In the genomic region with DNA sequence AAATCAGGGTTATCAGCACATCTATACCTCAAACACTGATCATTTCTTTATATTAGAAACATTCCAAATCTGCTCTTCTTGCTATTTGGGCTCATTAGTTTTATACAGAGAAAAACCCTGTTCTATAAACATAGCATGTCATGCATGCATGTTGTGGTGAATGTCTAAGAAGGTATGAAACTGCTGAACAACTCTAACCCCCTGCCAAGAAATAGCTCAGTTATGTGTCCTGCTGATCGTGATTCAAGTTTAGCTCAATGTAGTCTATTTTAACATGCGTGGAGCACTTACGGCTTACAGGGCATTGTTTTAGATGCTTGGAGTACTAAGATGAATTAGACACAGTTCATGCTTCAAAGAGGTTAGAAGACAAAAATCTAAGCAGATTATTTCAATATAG, we compare ENCODE assay signal across 19 cellular contexts. TPM values are rescaled to one million over a fixed set of nuclear protein-coding genes. Genes with fewer than 3 reads are reported as not detected.
DNase-seq lines count a peak whose midpoint lies in the region; ATAC-seq, FAIRE-seq and TF ChIP-seq lines count a peak whose summit lies in the region.
"Had no signal": no experiment of that assay in that cellular context is flagged by ENCODE, and none has a peak within 500 bp of the region (broad histone marks: within the 10 kb centered on the region; RNA-seq: fewer than 3 reads in every experiment).

No MANE protein-coding gene starts in this region.

- no peaks in the 10 kb centered on the region for H3F3A ChIP-seq in neural cell (ENCODE audit: insufficient read depth, low read length, poor library complexity, severe bottlenecking)

- H3K27ac Mint-ChIP-seq in HFFc6, result peak overlapping the region; percentile 11; the same call in 1 of the 2 replicates

- H3K9ac ChIP-seq in neural cell (ENCODE audit: low read length), result no peak overlapping the region
- H3K9ac ChIP-seq: GM23248 had no signal

- POLR2A ChIA-PET in GM10248 (lab: Yijun Ruan, JAX), result no interaction called here

- H3K9me3 ChIP-seq in neural cell (ENCODE audit: low read length), result no peaks in the 10 kb centered on the region

- TF ChIP-seq CTCF in AG09319 (IDR thresholded peaks at IDR 0.05; ENCODE audit: low read depth, low read length), result no peak
- TF ChIP-seq CTCF in HFFc6 (IDR thresholded peaks at IDR 0.05), result no peak
- no peak for TF ChIP-seq CTCF in brain microvascular endothelial cell (IDR thresholded peaks at IDR 0.05; ENCODE audit: low read depth, low read length, missing control alignments)
- no peak for TF ChIP-seq CTCF in neural cell (IDR thresholded peaks at IDR 0.05; ENCODE audit: poor library complexity, severe bottlenecking)
- TF ChIP-seq CTCF in D721Med (IDR thresholded peaks at IDR 0.05; ENCODE audit: insufficient read depth, missing control alignments), result no peak
- no peak for TF ChIP-seq CTCF in GM10248 (IDR thresholded peaks at IDR 0.05; ENCODE audit: control extremely low read depth, extremely low read depth, low read depth, missing control alignments)

- H3K27me3 Mint-ChIP-seq in HFFc6 (ENCODE audit: insufficient read depth), result no peaks in the 10 kb centered on the region

- CTCF ChIA-PET in GM10248 (lab: Yijun Ruan, JAX), result interaction anchor here (1.0 to 2.7 kb wide), 8 partner anchors 15 to 1238 kb away, joined by 3 to 14 read pairs (median 4); no protein-coding TSS in a partner anchor

- peak overlapping the region; percentile 5 for H3K4me2 ChIP-seq in neural cell (ENCODE audit: low read length)

- no peaks in the 10 kb centered on the region for H3K9me3 Mint-ChIP-seq in HFFc6

- H4K20me1 ChIP-seq in neural cell (ENCODE audit: insufficient read depth), result no peaks in the 10 kb centered on the region

- no peak for ATAC-seq in GM19463 (IDR thresholded peaks at IDR 0.05; ENCODE audit: unreplicated experiment)
- ATAC-seq: K562 had no signal

- no peaks in the 10 kb centered on the region for H3K36me3 Mint-ChIP-seq in HFFc6 (ENCODE audit: low read depth)

- DNase-seq in AG09319 (ENCODE audit: extremely low read depth, low read depth) (peak; percentile 31), HFFc6 (no peak), brain microvascular endothelial cell (peak; percentile 28), D721Med (ENCODE audit: insufficient read length, low spot score) (no peak), GM10248 (ENCODE audit: extremely low spot score) (no peak), T-helper 1 cell (no peak)
- DNase-seq: C1 segment of cervical spinal cord, DMS79, GM23248, NCI-H1105, NCI-H1694, NCI-H510A treated with DMSO at 0.1 percent for 48 hours, RPMI8226, SHP77 treated with DMSO at 0.1 percent for 48 hours had no signal

- H3K27me3 ChIP-seq in brain microvascular endothelial cell (replicated peaks) (no peaks in the 10 kb centered on the region), neural cell (ENCODE audit: insufficient read depth, low read depth, low read length) (no peaks in the 10 kb centered on the region)

- no peaks in the 10 kb centered on the region for H3K79me2 ChIP-seq in neural cell (replicated peaks; ENCODE audit: insufficient read depth, low read length)

- H3K36me3 ChIP-seq in brain microvascular endothelial cell (replicated peaks) (no peaks in the 10 kb centered on the region), neural cell (ENCODE audit: insufficient read depth, low read length) (no peaks in the 10 kb centered on the region)

- TF ChIP-seq RAD21 in neural cell (conservative IDR thresholded peaks at IDR 0.05), result no peak

- no peak overlapping the region for H3K4me3 Mint-ChIP-seq in HFFc6

- H3K4me3 ChIP-seq in brain microvascular endothelial cell (ENCODE audit: low read depth, low read length) (no peak overlapping the region), neural cell (ENCODE audit: low read length) (no peak overlapping the region)
- H3K4me3 ChIP-seq: GM23248, K562 had no signal

- H3K9me2 ChIP-seq in neural cell (ENCODE audit: insufficient read depth, low read length), result no peaks in the 10 kb centered on the region

- no peak overlapping the region for H3K27ac ChIP-seq in brain microvascular endothelial cell
- H3K27ac ChIP-seq in neural cell (ENCODE audit: low read length), result peak overlapping the region; percentile 9
- H3K27ac ChIP-seq: GM23248 had no signal

- no peak overlapping the region for H2AFZ ChIP-seq in neural cell (ENCODE audit: low read depth, low read length)
- H2AFZ ChIP-seq: GM23248 had no signal

- in situ Hi-C loops in brain microvascular endothelial cell (cut with HindIII; ENCODE audit: low pct_ligation_motif_present, low sequenced_read_pairs), result no loop called here

- TF ChIP-seq EP300 in neural cell (conservative IDR thresholded peaks at IDR 0.05; ENCODE audit: poor library complexity, severe bottlenecking), result no peak

- FAIRE-seq in D721Med (lab: Jason Lieb, UNC), result no peak
- FAIRE-seq: A204.1, G401.6, K562 had no signal

- H3K4me1 Mint-ChIP-seq in HFFc6 (ENCODE audit: low read depth), result peaks cover 81% of the 10 kb centered on the region

TF ChIP-seq in neural cell, 6 proteins besides CTCF, POLR2A, EP300 and RAD21:
- TF ChIP-seq MXI1 (conservative IDR thresholded peaks at IDR 0.05; ENCODE audit: poor library complexity, severe bottlenecking) (no peak), SMC3 (conservative IDR thresholded peaks at IDR 0.05; ENCODE audit: poor library complexity) (no peak), POLR2AphosphoS5 (IDR thresholded peaks at IDR 0.05) (no peak), EZH2 (IDR thresholded peaks at IDR 0.05; ENCODE audit: borderline replicate concordance, insufficient read depth, low read length, poor library complexity, severe bottlenecking) (no peak), TAF1 (IDR thresholded peaks at IDR 0.05; ENCODE audit: low read depth) (no peak)
- TF ChIP-seq, protein P1, sequence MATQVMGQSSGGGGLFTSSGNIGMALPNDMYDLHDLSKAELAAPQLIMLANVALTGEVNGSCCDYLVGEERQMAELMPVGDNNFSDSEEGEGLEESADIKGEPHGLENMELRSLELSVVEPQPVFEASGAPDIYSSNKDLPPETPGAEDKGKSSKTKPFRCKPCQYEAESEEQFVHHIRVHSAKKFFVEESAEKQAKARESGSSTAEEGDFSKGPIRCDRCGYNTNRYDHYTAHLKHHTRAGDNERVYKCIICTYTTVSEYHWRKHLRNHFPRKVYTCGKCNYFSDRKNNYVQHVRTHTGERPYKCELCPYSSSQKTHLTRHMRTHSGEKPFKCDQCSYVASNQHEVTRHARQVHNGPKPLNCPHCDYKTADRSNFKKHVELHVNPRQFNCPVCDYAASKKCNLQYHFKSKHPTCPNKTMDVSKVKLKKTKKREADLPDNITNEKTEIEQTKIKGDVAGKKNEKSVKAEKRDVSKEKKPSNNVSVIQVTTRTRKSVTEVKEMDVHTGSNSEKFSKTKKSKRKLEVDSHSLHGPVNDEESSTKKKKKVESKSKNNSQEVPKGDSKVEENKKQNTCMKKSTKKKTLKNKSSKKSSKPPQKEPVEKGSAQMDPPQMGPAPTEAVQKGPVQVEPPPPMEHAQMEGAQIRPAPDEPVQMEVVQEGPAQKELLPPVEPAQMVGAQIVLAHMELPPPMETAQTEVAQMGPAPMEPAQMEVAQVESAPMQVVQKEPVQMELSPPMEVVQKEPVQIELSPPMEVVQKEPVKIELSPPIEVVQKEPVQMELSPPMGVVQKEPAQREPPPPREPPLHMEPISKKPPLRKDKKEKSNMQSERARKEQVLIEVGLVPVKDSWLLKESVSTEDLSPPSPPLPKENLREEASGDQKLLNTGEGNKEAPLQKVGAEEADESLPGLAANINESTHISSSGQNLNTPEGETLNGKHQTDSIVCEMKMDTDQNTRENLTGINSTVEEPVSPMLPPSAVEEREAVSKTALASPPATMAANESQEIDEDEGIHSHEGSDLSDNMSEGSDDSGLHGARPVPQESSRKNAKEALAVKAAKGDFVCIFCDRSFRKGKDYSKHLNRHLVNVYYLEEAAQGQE (IDR thresholded peaks at IDR 0.05; ENCODE audit: borderline replicate concordance), result no peak

RNA-seq across cellular contexts. Expression of gene MYH15, which starts 35.8 kb away (rescaled TPM):
- total RNA-seq in HFFc6 (2021; fragmentation: NEBNext Ultra II Directional; extraction: Animal tissue kit (Norgen Biotek cat#: 25700)), result under 1 TPM; 0.19 to 0.59 (median 0.31) TPM
- 0.71 and 0.82 TPM in 2 replicates for polyA plus RNA-seq in neural cell
- polyA minus RNA-seq in neural cell, result 0.69 and 0.73 TPM in 2 replicates

Comparison
In these comparisons a context has a peak if more than half of its experiments do, and no peak if none do; other contexts are left out.
1. DNase-seq: peak in AG09319 (single experiment) and brain microvascular endothelial cell (single experiment); none in HFFc6 (single experiment), D721Med (single experiment), GM10248 (single experiment) and T-helper 1 cell (0 of 5).